Comparison of ENCODE assay signal across 8 cellular contexts in genomic region chr1:159535907-159536306, GRCh38. TPM values are rescaled to one million over a fixed set of nuclear protein-coding genes. Genes with fewer than 3 reads are reported as not detected.
"Had no signal": no experiment of that assay in that cellular context is flagged by ENCODE, and none has a peak within 500 bp of the region (broad histone marks: within the 10 kb centered on the region; RNA-seq: fewer than 3 reads in every experiment).

OR10J5 (minus strand) TSS chr1:159536007; CDS start chr1:159536007, 0 bp downstream.

- H3K4me3 ChIP-seq: K562 had no signal

- H3K27ac ChIP-seq: HL-60 had no signal

- DNase-seq: IMR-90, KBM-7, KG1 had no signal

RNA-seq across cellular contexts. Expression of gene OR10J5, which starts in this region (rescaled TPM):
- total RNA-seq: HepG2, HT-29, HT1080, IMR-90, K562 had no signal
